ENCODE assay signal across 20 cellular contexts in the genomic region with DNA sequence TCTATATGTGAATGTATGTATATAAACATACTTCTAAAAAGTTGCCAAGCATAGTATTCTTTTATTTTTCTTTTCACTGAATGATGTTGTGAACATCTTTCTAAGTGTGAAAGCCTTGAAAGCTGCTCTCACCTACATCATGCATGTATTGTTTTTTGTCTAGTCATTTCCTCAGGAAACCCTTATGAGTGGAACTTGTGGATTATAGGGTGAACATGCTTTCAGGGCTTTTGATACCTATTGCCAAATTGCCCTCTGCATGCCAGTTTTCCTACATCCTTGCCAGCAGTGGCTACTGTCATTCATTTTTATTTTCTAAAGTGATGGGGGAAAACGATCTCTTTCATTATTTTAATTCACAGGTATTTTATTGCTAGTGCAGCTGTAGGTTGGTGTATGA.
A peak's percentile ranks its signal among the peaks of the same experiment; 100 is the strongest.
DNase-seq lines count a peak whose midpoint lies in the region; ATAC-seq and TF ChIP-seq lines count a peak whose summit lies in the region.
"Had no signal": no experiment of that assay in that cellular context is flagged by ENCODE, and none has a peak within 500 bp of the region (broad histone marks: within the 10 kb centered on the region; RNA-seq: fewer than 3 reads in every experiment).

No MANE protein-coding gene starts in this region.

- no peaks in the 10 kb centered on the region for H3K9me3 ChIP-seq in Loucy (ENCODE audit: insufficient read depth, low read depth, low read length)
- no peaks in the 10 kb centered on the region for H3K9me3 ChIP-seq in colonic mucosa

- no peaks in the 10 kb centered on the region for H3K79me2 ChIP-seq in Loucy (ENCODE audit: insufficient read depth, low read length)

- DNase-seq in NOMO-1 treated with DMSO at 0.1 percent for 48 hours (lab: John Stamatoyannopoulos, UW; ENCODE audit: unreplicated experiment) = peak; percentile 11
- no peak for DNase-seq in NOMO-1 treated with dmso at 0.1 percent for 144 hours (lab: John Stamatoyannopoulos, UW; ENCODE audit: unreplicated experiment)
- DNase-seq in dermis blood vessel endothelial cell = peak; percentile 70
- peak; percentile 22 for DNase-seq in pulmonary artery endothelial cell (ENCODE audit: low read depth, low spot score)
- no peak for DNase-seq in omental fat pad (ENCODE audit: low spot score)
- DNase-seq in colonic mucosa = no peak
- DNase-seq in glomerular visceral epithelial cell (ENCODE audit: extremely low spot score) = no peak
- DNase-seq: COR-L47; DMS 273 treated with DMSO at 0.1 percent for 48 hours; DND-41; KBM-7; NCI-H1436 treated with DMSO at 0.1 percent for 48 hours; NCI-H2029; NCI-H2171; NCI-H526; NK-92 treated with Interleukin-12 subunit alpha and Interleukin-12 subunit beta, amount 100 ng/mL, for 24 hours; OCI-M1; SHP77 had no signal

- H2AFZ ChIP-seq in Loucy (ENCODE audit: low read length) = no peak overlapping the region

- H3K9ac ChIP-seq in Loucy (ENCODE audit: low read depth, low read length, poor library complexity, severe bottlenecking) = no peak overlapping the region
- H3K9ac ChIP-seq in colonic mucosa (ENCODE audit: low read depth in 2 of 2, low read length in 2 of 2) = no peak overlapping the region

- H3F3A ChIP-seq in Loucy (ENCODE audit: low read depth) = no peaks in the 10 kb centered on the region

- no peak for ATAC-seq in omental fat pad (ENCODE audit: low FRiP score)

- H3K27ac ChIP-seq in colonic mucosa = no peak overlapping the region
- H3K27ac ChIP-seq: SK-N-MC had no signal

- TF ChIP-seq CTCF in Loucy (conservative IDR thresholded peaks at IDR 0.05; ENCODE audit: low read length) = no peak
- TF ChIP-seq CTCF in omental fat pad (IDR thresholded peaks at IDR 0.05) = no peak
- no peak for TF ChIP-seq CTCF in colonic mucosa (IDR thresholded peaks at IDR 0.05)

- intact Hi-C loops in colonic mucosa (cut with DNase I) = no loop called here

- no peaks in the 10 kb centered on the region for H3K9me2 ChIP-seq in Loucy (replicated peaks; ENCODE audit: low read depth, low read length)

- H3K4me3 ChIP-seq in Loucy (ENCODE audit: low read length, poor library complexity, severe bottlenecking) (peak overlapping the region; percentile 9), colonic mucosa (no peak overlapping the region)
- H3K4me3 ChIP-seq: SK-N-MC had no signal

- H3K27me3 ChIP-seq in Loucy (ENCODE audit: insufficient read depth, low read length, poor library complexity, severe bottlenecking) = no peaks in the 10 kb centered on the region
- no peaks in the 10 kb centered on the region for H3K27me3 ChIP-seq in colonic mucosa

- H3K4me2 ChIP-seq in Loucy (ENCODE audit: low read depth, low read length, poor library complexity, severe bottlenecking) = peak overlapping the region; percentile 44

- no peaks in the 10 kb centered on the region for H3K36me3 ChIP-seq in Loucy (ENCODE audit: insufficient read depth, low read length)
- H3K36me3 ChIP-seq in colonic mucosa = no peaks in the 10 kb centered on the region

- H3K4me1 ChIP-seq in Loucy (ENCODE audit: insufficient read depth, low read length, poor library complexity, severe bottlenecking) = peaks cover 33% of the 10 kb centered on the region
- H3K4me1 ChIP-seq in colonic mucosa = no peaks in the 10 kb centered on the region

- H4K20me1 ChIP-seq in Loucy (ENCODE audit: insufficient read depth, low read length, poor library complexity, severe bottlenecking) = no peaks in the 10 kb centered on the region

Comparison
In these comparisons a context has a peak if more than half of its experiments do, and no peak if none do; other contexts are left out.
1. DNase-seq: peak in NOMO-1 treated with DMSO at 0.1 percent for 48 hours (single experiment), dermis blood vessel endothelial cell (single experiment) and pulmonary artery endothelial cell (single experiment); none in NOMO-1 treated with dmso at 0.1 percent for 144 hours (single experiment), omental fat pad (single experiment), colonic mucosa (single experiment) and glomerular visceral epithelial cell (single experiment).